1 cellular context compared by ENCODE assay signal in the genomic region with DNA sequence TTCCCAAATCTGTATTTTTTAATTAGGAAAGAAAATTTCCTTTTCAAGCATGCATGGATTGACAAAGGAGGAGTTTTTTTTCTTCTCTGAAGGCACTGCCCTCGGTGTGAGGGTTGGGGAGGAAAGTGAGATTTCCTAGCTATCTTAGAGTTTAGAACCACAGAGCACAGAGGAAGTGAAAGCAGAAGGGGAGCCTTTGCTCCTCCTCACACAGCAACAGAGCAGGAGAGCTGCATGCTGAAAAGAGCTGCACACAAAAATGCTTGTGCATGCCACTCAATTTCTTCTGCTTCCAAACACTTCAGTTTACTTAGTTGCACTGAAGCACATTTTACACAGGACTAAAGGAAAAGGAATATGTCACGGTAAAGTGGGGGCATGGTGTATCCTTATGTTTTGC.
TF ChIP-seq lines count a peak whose summit lies in the region.

No MANE protein-coding gene starts in this region.

TF ChIP-seq in GM23338, 12 proteins besides CTCF, POLR2A, EP300 and RAD21 (continued from another document):
- TF ChIP-seq, protein P1, sequence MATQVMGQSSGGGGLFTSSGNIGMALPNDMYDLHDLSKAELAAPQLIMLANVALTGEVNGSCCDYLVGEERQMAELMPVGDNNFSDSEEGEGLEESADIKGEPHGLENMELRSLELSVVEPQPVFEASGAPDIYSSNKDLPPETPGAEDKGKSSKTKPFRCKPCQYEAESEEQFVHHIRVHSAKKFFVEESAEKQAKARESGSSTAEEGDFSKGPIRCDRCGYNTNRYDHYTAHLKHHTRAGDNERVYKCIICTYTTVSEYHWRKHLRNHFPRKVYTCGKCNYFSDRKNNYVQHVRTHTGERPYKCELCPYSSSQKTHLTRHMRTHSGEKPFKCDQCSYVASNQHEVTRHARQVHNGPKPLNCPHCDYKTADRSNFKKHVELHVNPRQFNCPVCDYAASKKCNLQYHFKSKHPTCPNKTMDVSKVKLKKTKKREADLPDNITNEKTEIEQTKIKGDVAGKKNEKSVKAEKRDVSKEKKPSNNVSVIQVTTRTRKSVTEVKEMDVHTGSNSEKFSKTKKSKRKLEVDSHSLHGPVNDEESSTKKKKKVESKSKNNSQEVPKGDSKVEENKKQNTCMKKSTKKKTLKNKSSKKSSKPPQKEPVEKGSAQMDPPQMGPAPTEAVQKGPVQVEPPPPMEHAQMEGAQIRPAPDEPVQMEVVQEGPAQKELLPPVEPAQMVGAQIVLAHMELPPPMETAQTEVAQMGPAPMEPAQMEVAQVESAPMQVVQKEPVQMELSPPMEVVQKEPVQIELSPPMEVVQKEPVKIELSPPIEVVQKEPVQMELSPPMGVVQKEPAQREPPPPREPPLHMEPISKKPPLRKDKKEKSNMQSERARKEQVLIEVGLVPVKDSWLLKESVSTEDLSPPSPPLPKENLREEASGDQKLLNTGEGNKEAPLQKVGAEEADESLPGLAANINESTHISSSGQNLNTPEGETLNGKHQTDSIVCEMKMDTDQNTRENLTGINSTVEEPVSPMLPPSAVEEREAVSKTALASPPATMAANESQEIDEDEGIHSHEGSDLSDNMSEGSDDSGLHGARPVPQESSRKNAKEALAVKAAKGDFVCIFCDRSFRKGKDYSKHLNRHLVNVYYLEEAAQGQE (IDR thresholded peaks at IDR 0.05; ENCODE audit: unreplicated experiment), result no peak
TF ChIP-seq in GM23338: peak in this region for 0.
